Comparison of ENCODE assay signal across 9 cellular contexts in genomic region chr9:6973762-6974161, GRCh38.
DNase-seq lines count a peak whose midpoint lies in the region; ATAC-seq and TF ChIP-seq lines count a peak whose summit lies in the region.
"Had no signal": no experiment of that assay in that cellular context is flagged by ENCODE, and none has a peak within 500 bp of the region (broad histone marks: within the 10 kb centered on the region; RNA-seq: fewer than 3 reads in every experiment).

No MANE protein-coding gene starts in this region.

- no peaks in the 10 kb centered on the region for H3K36me3 ChIP-seq in suprapubic skin

- H3K9me3 Mint-ChIP-seq in activated T-helper 2 cell treated with anti-CD3 and anti-CD28 coated beads, Interferon-gamma antibody, Interleukin-2, Interleukin-4, amounts not matched to agents 10 μg/mL and 5 μg/mL and 100 μg/mL, durations not matched to agents 14 hours and 24 hours and 36 hours = no peaks in the 10 kb centered on the region

- no peak overlapping the region for H3K4me3 ChIP-seq in suprapubic skin

- no peak overlapping the region for H3K27ac ChIP-seq in epithelial cell of prostate
- no peak overlapping the region for H3K27ac ChIP-seq in suprapubic skin

- H3K27ac Mint-ChIP-seq in activated T-helper 2 cell treated with anti-CD3 and anti-CD28 coated beads, Interferon-gamma antibody, Interleukin-2, Interleukin-4, amounts not matched to agents 10 μg/mL and 5 μg/mL and 100 μg/mL, durations not matched to agents 14 hours and 24 hours and 36 hours = no peak overlapping the region

- peaks cover 21% of the 10 kb centered on the region for H3K4me1 Mint-ChIP-seq in activated T-helper 2 cell treated with anti-CD3 and anti-CD28 coated beads, Interferon-gamma antibody, Interleukin-2, Interleukin-4, amounts not matched to agents 10 μg/mL and 5 μg/mL and 100 μg/mL, durations not matched to agents 14 hours and 24 hours and 36 hours (ENCODE audit: low read depth)

- H3K9me3 ChIP-seq in suprapubic skin = no peaks in the 10 kb centered on the region

- H3K4me3 Mint-ChIP-seq in activated T-helper 2 cell treated with anti-CD3 and anti-CD28 coated beads, Interferon-gamma antibody, Interleukin-2, Interleukin-4, amounts not matched to agents 10 μg/mL and 5 μg/mL and 100 μg/mL, durations not matched to agents 14 hours and 24 hours and 36 hours (ENCODE audit: low read depth) = no peak overlapping the region

- H3K36me3 Mint-ChIP-seq in activated T-helper 2 cell treated with anti-CD3 and anti-CD28 coated beads, Interferon-gamma antibody, Interleukin-2, Interleukin-4, amounts not matched to agents 10 μg/mL and 5 μg/mL and 100 μg/mL, durations not matched to agents 14 hours and 24 hours and 36 hours (ENCODE audit: low read depth) = peaks cover 4% of the 10 kb centered on the region

- no peak for TF ChIP-seq CTCF in suprapubic skin (IDR thresholded peaks at IDR 0.05)

- WGBS in suprapubic skin = 90% methylated on average over 2 of the region's 2 CpGs

- ATAC-seq in GM18861 (IDR thresholded peaks at IDR 0.05; ENCODE audit: unreplicated experiment) (peak; percentile 99), GM21737 (IDR thresholded peaks at IDR 0.05; ENCODE audit: unreplicated experiment) (peak; percentile 98), HG03521 (IDR thresholded peaks at IDR 0.05; ENCODE audit: unreplicated experiment) (peak; percentile 99)

- no peak for TF ChIP-seq POLR2A in suprapubic skin (IDR thresholded peaks at IDR 0.05)

- H3K27me3 Mint-ChIP-seq in activated T-helper 2 cell treated with anti-CD3 and anti-CD28 coated beads, Interferon-gamma antibody, Interleukin-2, Interleukin-4, amounts not matched to agents 10 μg/mL and 5 μg/mL and 100 μg/mL, durations not matched to agents 14 hours and 24 hours and 36 hours (ENCODE audit: low read depth) = no peaks in the 10 kb centered on the region

- H3K4me1 ChIP-seq in suprapubic skin = no peaks in the 10 kb centered on the region

- DNase-seq in epithelial cell of prostate (ENCODE audit: low read depth, low spot score) = peak; percentile 6
- no peak for DNase-seq in NCI-H2171 (lab: John Stamatoyannopoulos, UW)
- DNase-seq in suprapubic skin (ENCODE audit: low spot score in 2 of 2) = no peak
- DNase-seq in activated T-helper 2 cell treated with anti-CD3 and anti-CD28 coated beads, Interferon-gamma antibody, Interleukin-2, Interleukin-4, amounts not matched to agents 10 μg/mL and 5 μg/mL and 100 μg/mL, durations not matched to agents 14 hours and 24 hours and 36 hours (ENCODE audit: low spot score) = no peak
- no peak for DNase-seq in COLO668 (lab: John Stamatoyannopoulos, UW; ENCODE audit: unreplicated experiment)
- DNase-seq: NCI-H2029 had no signal

- TF ChIP-seq EP300 in suprapubic skin (IDR thresholded peaks at IDR 0.05) = no peak

- intact Hi-C loops in activated T-helper 2 cell treated with anti-CD3 and anti-CD28 coated beads, Interferon-gamma antibody, Interleukin-2, Interleukin-4, amounts not matched to agents 10 μg/mL and 5 μg/mL and 100 μg/mL, durations not matched to agents 14 hours and 24 hours and 36 hours (cut with micrococcal nuclease) = loop anchor here (1.0 to 10.0 kb wide), 4 partner anchors 49 to 1141 kb away; no protein-coding TSS in a partner anchor

- H3K27me3 ChIP-seq in suprapubic skin = no peaks in the 10 kb centered on the region
